ENCODE assay signal across 11 cellular contexts in genomic region chr3:170802164-170803151, GRCh38.
DNase-seq lines count a peak whose midpoint lies in the region; ATAC-seq and TF ChIP-seq lines count a peak whose summit lies in the region.
"Had no signal": no experiment of that assay in that cellular context is flagged by ENCODE, and none has a peak within 500 bp of the region (broad histone marks: within the 10 kb centered on the region; RNA-seq: fewer than 3 reads in every experiment).

No MANE protein-coding gene starts in this region.

- no peaks in the 10 kb centered on the region for H3K27me3 ChIP-seq in testis

- intact Hi-C loops in testis (cut with DNase I; ENCODE audit: low total_unique reads), result no loop called here

- WGBS in testis, 2 donors, result 46 to 59% methylated on average over 7 of the region's 7 CpGs

- H3K27ac ChIP-seq in testis, result no peak overlapping the region
- H3K27ac ChIP-seq: heart right ventricle had no signal

- H3K4me1 ChIP-seq in testis, result peaks cover 12% of the 10 kb centered on the region
- H3K4me1 ChIP-seq: heart right ventricle had no signal

- H3K36me3 ChIP-seq in testis (ENCODE audit: low read depth, missing control alignments), result no peaks in the 10 kb centered on the region
- H3K36me3 ChIP-seq: heart right ventricle had no signal

- H3K4me3 ChIP-seq in HFF-Myc (replicated peaks; ENCODE audit: low read depth, low read length), result no peak overlapping the region
- H3K4me3 ChIP-seq in testis, result no peak overlapping the region
- H3K4me3 ChIP-seq: heart right ventricle had no signal

- peak; percentile 98 for DNase-seq in HFF-Myc (ENCODE audit: extremely low read depth, low read depth)
- peak; percentile 83 for DNase-seq in amniotic stem cell (lab: John Stamatoyannopoulos, UW)
- peak; percentile 92 for DNase-seq in glomerular visceral epithelial cell (ENCODE audit: extremely low spot score)
- peak; percentile 40 for DNase-seq in testis
- no peak for DNase-seq in stimulated activated CD4-positive, alpha-beta T cell treated with anti-CD3 and anti-CD28 coated beads, Interleukin-12 subunit alpha, Interleukin-12 subunit beta, amount 100 ng/mL, for 4 hours
- DNase-seq: activated naive CD4-positive, alpha-beta T cell treated with Interleukin-2 at 50 U/mL for 16 hours; heart right ventricle; NCI-H2171 treated with DMSO at 0.1 percent for 48 hours; posterior cingulate gyrus had no signal

- ATAC-seq in GM18498 (IDR thresholded peaks at IDR 0.05; ENCODE audit: unreplicated experiment), result no peak
- ATAC-seq in HG03354 (IDR thresholded peaks at IDR 0.05; ENCODE audit: poor library complexity, severe bottlenecking, unreplicated experiment), result no peak
- ATAC-seq: heart right ventricle had no signal

- no peaks in the 10 kb centered on the region for H3K9me3 ChIP-seq in testis

- TF ChIP-seq CTCF in HFF-Myc (IDR thresholded peaks at IDR 0.05; ENCODE audit: low read depth, low read length, missing control alignments), result no peak
- no peak for TF ChIP-seq CTCF in testis (IDR thresholded peaks at IDR 0.05)

- TF ChIP-seq POLR2A in testis (IDR thresholded peaks at IDR 0.05), result no peak
